1 cellular context compared by ENCODE assay signal in genomic region chr22:37109242-37109917, GRCh38.
TF ChIP-seq lines count a peak whose summit lies in the region.

Gene TMPRSS6, minus strand, starts transcription at chr22:37109713. Its CDS starts 6,296 bp downstream, at chr22:37103417.

TF ChIP-seq in HepG2, 621 proteins besides CTCF, POLR2A, EP300 and RAD21 (continued from another document and continues in another):
- TF ChIP-seq YEATS4 (CRISPR knock-in tag; IDR thresholded peaks at IDR 0.05; ENCODE audit: borderline replicate concordance) (peak; percentile 36; the same call in 1 of the 2 replicates), MXD1 (CRISPR knock-in tag; IDR thresholded peaks at IDR 0.05) (0 out of 2 replicates have a peak, but pooled peaks have one; percentile 20), ZNF12 (CRISPR knock-in tag; IDR thresholded peaks at IDR 0.05) (no peak), PTBP1 (IDR thresholded peaks at IDR 0.05; ENCODE audit: low read depth, low read length, poor library complexity, severe bottlenecking) (no peak), ZZZ3 (CRISPR knock-in tag; IDR thresholded peaks at IDR 0.05; ENCODE audit: borderline replicate concordance) (no peak; the same call in 1 of the 2 replicates), BHLHE40 (IDR thresholded peaks at IDR 0.05; ENCODE audit: low read length) (no peak), FOXA1 (IDR thresholded peaks at IDR 0.05) (no peak), FOXA1 (CRISPR knock-in tag; IDR thresholded peaks at IDR 0.05) (peak; percentile 19; the same call in 1 of the 2 replicates), DDIT3 (CRISPR knock-in tag; IDR thresholded peaks at IDR 0.05) (no peak), ERF (CRISPR knock-in tag; IDR thresholded peaks at IDR 0.05) (0 out of 2 replicates have a peak, but pooled peaks have one; percentile 51), MED8 (CRISPR knock-in tag; IDR thresholded peaks at IDR 0.05; ENCODE audit: insufficient replicate concordance) (peak; percentile 44), ZSCAN22 (CRISPR knock-in tag; IDR thresholded peaks at IDR 0.05) (no peak), UBTF (CRISPR knock-in tag; IDR thresholded peaks at IDR 0.05) (peak; percentile 82), THAP7 (CRISPR knock-in tag; IDR thresholded peaks at IDR 0.05) (0 out of 2 replicates have a peak, but pooled peaks have one; percentile 67), ISL2 (CRISPR knock-in tag; IDR thresholded peaks at IDR 0.05) (no peak), LBX2 (CRISPR knock-in tag; IDR thresholded peaks at IDR 0.05; ENCODE audit: borderline replicate concordance) (0 out of 2 replicates have a peak, but pooled peaks have one; percentile 43), ZNF776 (CRISPR knock-in tag; IDR thresholded peaks at IDR 0.05) (0 out of 2 replicates have a peak, but pooled peaks have one; percentile 63), ZNF296 (CRISPR knock-in tag; conservative IDR thresholded peaks at IDR 0.05) (peak; percentile 97), PCBP2 (optimal IDR thresholded peaks at IDR 0.05; ENCODE audit: low read depth, low read length, poor library complexity, severe bottlenecking) (no peak), RXRA (CRISPR knock-in tag; IDR thresholded peaks at IDR 0.05) (peak; percentile 84), ZNF782 (CRISPR knock-in tag; IDR thresholded peaks at IDR 0.05; ENCODE audit: borderline replicate concordance) (0 out of 2 replicates have a peak, but pooled peaks have one; percentile 21), PHF21A (CRISPR knock-in tag; IDR thresholded peaks at IDR 0.05) (peak; percentile 95), SMARCC2 (IDR thresholded peaks at IDR 0.05) (no peak), HMGA1 (CRISPR knock-in tag; conservative IDR thresholded peaks at IDR 0.05) (no peak), THAP11 (CRISPR knock-in tag; IDR thresholded peaks at IDR 0.05) (0 out of 2 replicates have a peak, but pooled peaks have one; percentile 14), ARID5B (CRISPR knock-in tag; IDR thresholded peaks at IDR 0.05) (peak; percentile 65; the same call in 1 of the 2 replicates), ZHX1 (CRISPR knock-in tag; IDR thresholded peaks at IDR 0.05; ENCODE audit: low read depth) (0 out of 2 replicates have a peak, but pooled peaks have one; percentile 5), LCORL (IDR thresholded peaks at IDR 0.05) (peak; percentile 74), LCORL (CRISPR knock-in tag; IDR thresholded peaks at IDR 0.05) (peak; percentile 94), BCL6 (CRISPR knock-in tag; IDR thresholded peaks at IDR 0.05) (peak; percentile 56), ZNF281 (CRISPR knock-in tag; IDR thresholded peaks at IDR 0.05; ENCODE audit: borderline replicate concordance) (peak; percentile 90), ZNF749 (CRISPR knock-in tag; IDR thresholded peaks at IDR 0.05; ENCODE audit: borderline replicate concordance) (no peak), ZNF570 (CRISPR knock-in tag; IDR thresholded peaks at IDR 0.05; ENCODE audit: borderline replicate concordance) (no peak), HNF4G (IDR thresholded peaks at IDR 0.05; ENCODE audit: borderline replicate concordance, low read depth, low read length) (peak; percentile 52; the same call in 1 of the 2 replicates), HNF4G (CRISPR knock-in tag; IDR thresholded peaks at IDR 0.05; ENCODE audit: borderline replicate concordance, low read depth) (peak; percentile 68; the same call in 1 of the 2 replicates), ARNTL (CRISPR knock-in tag; IDR thresholded peaks at IDR 0.05) (peak; percentile 34; the same call in 1 of the 2 replicates), ZGPAT (CRISPR knock-in tag; IDR thresholded peaks at IDR 0.05) (peak; percentile 57; the same call in 1 of the 2 replicates), SNAPC4 (CRISPR knock-in tag; IDR thresholded peaks at IDR 0.05) (peak; percentile 81; the same call in 1 of the 2 replicates), FOXO1 (CRISPR knock-in tag; IDR thresholded peaks at IDR 0.05) (peak; percentile 70; the same call in 1 of the 2 replicates)
